In genomic region chr2:233588410-233588809, GRCh38 we compare ENCODE assay signal across 23 cellular contexts. TPM values are rescaled to one million over a fixed set of nuclear protein-coding genes. Genes with fewer than 3 reads are reported as not detected.
"Had no signal": no experiment of that assay in that cellular context is flagged by ENCODE, and none has a peak within 500 bp of the region (broad histone marks: within the 10 kb centered on the region; RNA-seq: fewer than 3 reads in every experiment).

No MANE protein-coding gene starts in this region.

- H3K27me3 ChIP-seq: SJSA1 had no signal

- H3K4me1 ChIP-seq: SJSA1 had no signal

- ATAC-seq: K562 had no signal

- H3K36me3 ChIP-seq: SJSA1 had no signal

- H3K9me3 Mint-ChIP-seq: IgD-negative memory B cell had no signal

- H3K4me3 Mint-ChIP-seq: IgD-negative memory B cell had no signal

- H3K4me2 ChIP-seq: KMS-11 had no signal

- H3K27ac ChIP-seq: KMS-11, SJSA1, SK-N-MC had no signal

- DNase-seq: Kasumi-1, MM.1S, NCI-H1092 treated with DMSO at 0.1 percent for 48 hours, NCI-H1436, NCI-H187, NCI-H2029, NCI-H2081 treated with DMSO at 0.1 percent for 48 hours, NCI-H2171, NCI-H226, NCI-H446, NCI-H510A, NCI-H524 treated with DMSO at 0.1 percent for 48 hours, NCI-H69, NCI-H774, Right ventricle myocardium superior, RPMI8226, SIG-M5 had no signal

- H3K27ac Mint-ChIP-seq: IgD-negative memory B cell had no signal

- H3K9ac ChIP-seq: KMS-11 had no signal

- FAIRE-seq: K562 had no signal

- H3K9me3 ChIP-seq: SJSA1 had no signal

- H3K4me3 ChIP-seq: K562, SJSA1, SK-N-MC had no signal

RNA-seq across cellular contexts. Expression of gene UGT1A8, which starts 29.0 kb away (rescaled TPM):
- total RNA-seq: M059J, Right ventricle myocardium superior, SJSA1 had no signal
- polyA plus RNA-seq: IgD-negative memory B cell, K562 had no signal

RNA-seq across cellular contexts. Expression of gene UGT1A10, which starts 47.8 kb away (rescaled TPM):
- total RNA-seq: K562, M059J, Right ventricle myocardium superior, SJSA1 had no signal
- polyA plus RNA-seq: IgD-negative memory B cell, K562 had no signal
